ENCODE assay signal across 7 cellular contexts in genomic region chr10:67612577-67613537, GRCh38.
A peak's percentile ranks its signal among the peaks of the same experiment; 100 is the strongest.
DNase-seq lines count a peak whose midpoint lies in the region; ATAC-seq, FAIRE-seq and TF ChIP-seq lines count a peak whose summit lies in the region.

No MANE protein-coding gene starts in this region.

- H3K79me2 ChIP-seq in osteoblast (ENCODE audit: insufficient read depth, low read length): no peaks in the 10 kb centered on the region

- H4K20me1 ChIP-seq in osteoblast (ENCODE audit: insufficient read depth, low read length): no peaks in the 10 kb centered on the region

- H3K4me3 ChIP-seq in osteoblast (ENCODE audit: insufficient read depth, low read length): no peak overlapping the region

- H3K36me3 ChIP-seq in osteoblast (ENCODE audit: insufficient read depth, low read length): no peaks in the 10 kb centered on the region

- H3K9me3 ChIP-seq in osteoblast (ENCODE audit: low read depth, low read length): no peaks in the 10 kb centered on the region

- no peak for TF ChIP-seq CTCF in osteoblast (IDR thresholded peaks at IDR 0.05; ENCODE audit: extremely low read depth, low read depth, low read length)

- peak; percentile 21 for DNase-seq in activated T-cell treated with anti-CD3 and anti-CD28 coated beads for 1 hour (ENCODE audit: low read depth)
- peak; percentile 77 for DNase-seq in osteoblast (ENCODE audit: insufficient read length, low spot score, missing footprints)
- no peak for DNase-seq in frontal cortex (ENCODE audit: low spot score in 2 of 2)
- no peak for DNase-seq in HPDE6-E6E7 (ENCODE audit: extremely low spot score)

- H3K27me3 ChIP-seq in osteoblast (ENCODE audit: insufficient read depth, low read length): no peaks in the 10 kb centered on the region

- no peak overlapping the region for H2AFZ ChIP-seq in osteoblast (ENCODE audit: low read length)

- H3K4me2 ChIP-seq in osteoblast (ENCODE audit: insufficient read depth, low read length): peak overlapping the region; percentile 38

- FAIRE-seq in frontal cortex (lab: Jason Lieb, UNC): no peak

- peaks cover 20% of the 10 kb centered on the region for H3K4me1 ChIP-seq in osteoblast (ENCODE audit: insufficient read depth, low read length)

- no peak overlapping the region for H3K27ac ChIP-seq in osteoblast (ENCODE audit: low read depth, low read length)

- peak; percentile 74 for ATAC-seq in GM19397 (IDR thresholded peaks at IDR 0.05; ENCODE audit: unreplicated experiment)
- peak; percentile 96 for ATAC-seq in HG03196 (IDR thresholded peaks at IDR 0.05; ENCODE audit: unreplicated experiment)
- ATAC-seq in HG02571 (IDR thresholded peaks at IDR 0.05; ENCODE audit: unreplicated experiment): no peak

Comparison
In these comparisons a context has a peak if more than half of its experiments do, and no peak if none do; other contexts are left out.
1. DNase-seq: peak in activated T-cell treated with anti-CD3 and anti-CD28 coated beads for 1 hour (single experiment) and osteoblast (single experiment); none in frontal cortex (0 of 2) and HPDE6-E6E7 (single experiment).